Comparison of ENCODE assay signal across 16 cellular contexts in genomic region chr17:7327056-7327455, GRCh38. TPM values are rescaled to one million over a fixed set of nuclear protein-coding genes. Genes with fewer than 3 reads are reported as not detected.
"Had no signal": no experiment of that assay in that cellular context is flagged by ENCODE, and none has a peak within 500 bp of the region (broad histone marks: within the 10 kb centered on the region; RNA-seq: fewer than 3 reads in every experiment).

No MANE protein-coding gene starts in this region.

- ATAC-seq: activated CD4-positive, CD25-positive, alpha-beta regulatory T cell treated with anti-CD3 and anti-CD28 coated beads, Interleukin-2, amount 50 U/mL, for 24 hours; stimulated activated naive CD8-positive, alpha-beta T cell treated with anti-CD3 and anti-CD28 coated beads, Interleukin-15, Interleukin-2, amounts not matched to agents 100 U/mL and 50 U/mL, for 24 hours had no signal

- H3K27ac ChIP-seq: hepatocyte, sigmoid colon, upper lobe of left lung had no signal

- FAIRE-seq: kidney had no signal

- DNase-seq: activated CD4-positive, alpha-beta T cell treated with anti-CD3 and anti-CD28 coated beads, Interleukin-2, amount 50 U/mL, for 4 hours; activated naive CD4-positive, alpha-beta T cell treated with anti-CD3 and anti-CD28 coated beads, Interleukin-2, amount 10 ng/mL, durations not matched to agents 7 days and 5 days; amniotic stem cell; cerebellar nuclear complex; endodermal cell; erythroblast; nucleus accumbens; sigmoid colon; stimulated activated CD4-positive, alpha-beta T cell treated with anti-CD3 and anti-CD28 coated beads, Interleukin-2, amount 100 ng/mL, for 24 hours; stimulated activated naive CD8-positive, alpha-beta T cell treated with anti-CD3 and anti-CD28 coated beads, Interleukin-15, Interleukin-2, amounts not matched to agents 100 U/mL and 50 U/mL, for 24 hours had no signal

- H3K27ac Mint-ChIP-seq: activated naive CD4-positive, alpha-beta T cell treated with anti-CD3 and anti-CD28 coated beads, Interleukin-2, amount 10 ng/mL, durations not matched to agents 7 days and 5 days; activated T-helper 1 cell treated with anti-CD3 and anti-CD28 coated beads, Interleukin-12 subunit alpha, Interleukin-12 subunit beta, Interleukin-2, Interleukin-4 antibody, amounts not matched to agents 30 ng/mL and 10 ng/mL and 1 ng/mL, durations not matched to agents 14 hours and 24 hours and 36 hours; endodermal cell had no signal

- H2AFZ ChIP-seq: hepatocyte had no signal

- H3K9me3 ChIP-seq: sigmoid colon, upper lobe of left lung had no signal

- H3K4me3 ChIP-seq: hepatocyte, sigmoid colon, upper lobe of left lung had no signal

- H3K9me3 Mint-ChIP-seq: activated naive CD4-positive, alpha-beta T cell treated with anti-CD3 and anti-CD28 coated beads, Interleukin-2, amount 10 ng/mL, durations not matched to agents 7 days and 5 days; activated T-helper 1 cell treated with anti-CD3 and anti-CD28 coated beads, Interleukin-12 subunit alpha, Interleukin-12 subunit beta, Interleukin-2, Interleukin-4 antibody, amounts not matched to agents 30 ng/mL and 10 ng/mL and 1 ng/mL, durations not matched to agents 14 hours and 24 hours and 36 hours; endodermal cell had no signal

- H3K27me3 ChIP-seq: hepatocyte, sigmoid colon, upper lobe of left lung had no signal

- H3K27me3 Mint-ChIP-seq: activated naive CD4-positive, alpha-beta T cell treated with anti-CD3 and anti-CD28 coated beads, Interleukin-2, amount 10 ng/mL, durations not matched to agents 7 days and 5 days had no signal

RNA-seq across cellular contexts. Expression of gene ACAP1, which starts 9.3 kb away (rescaled TPM):
- total RNA-seq: hepatocyte, myocyte had no signal
